Comparison of ENCODE assay signal across 23 cellular contexts in the genomic region with DNA sequence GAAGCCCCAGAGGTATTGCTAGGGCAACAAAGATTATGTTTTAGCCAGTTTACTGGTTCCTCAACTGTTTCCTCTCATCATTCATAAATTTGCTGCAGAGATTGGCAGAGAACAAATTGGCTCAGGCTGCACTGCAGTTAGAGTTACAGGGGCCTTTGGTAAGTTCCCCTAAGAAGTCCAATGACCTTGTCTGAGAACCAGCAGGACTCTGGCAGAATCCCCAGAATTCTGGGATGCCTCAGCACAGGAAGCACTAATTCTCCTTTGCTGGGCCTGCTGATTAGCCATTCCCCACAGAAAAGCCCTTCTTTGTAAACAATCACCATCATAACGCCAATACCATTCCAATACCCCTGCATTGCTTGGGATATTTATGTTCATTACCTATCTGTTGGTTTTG.
DNase-seq lines count a peak whose midpoint lies in the region; ATAC-seq and TF ChIP-seq lines count a peak whose summit lies in the region.
"Had no signal": no experiment of that assay in that cellular context is flagged by ENCODE, and none has a peak within 500 bp of the region (broad histone marks: within the 10 kb centered on the region; RNA-seq: fewer than 3 reads in every experiment).

No MANE protein-coding gene starts in this region.

- no peaks in the 10 kb centered on the region for H3K79me2 ChIP-seq in Loucy (ENCODE audit: insufficient read depth, low read length)

- H3K27ac ChIP-seq in tibial nerve, result no peak overlapping the region
- H3K27ac ChIP-seq: brain microvascular endothelial cell, colonic mucosa, SJSA1 had no signal

- H3K4me3 ChIP-seq in Loucy (ENCODE audit: low read length, poor library complexity, severe bottlenecking), result peak overlapping the region; percentile 46
- no peak overlapping the region for H3K4me3 ChIP-seq in astrocyte of the spinal cord (ENCODE audit: low read depth, low read length)
- no peak overlapping the region for H3K4me3 ChIP-seq in tibial nerve
- H3K4me3 ChIP-seq: colonic mucosa, K562, SJSA1 had no signal

- H3K36me3 ChIP-seq in Loucy (ENCODE audit: insufficient read depth, low read length), result no peaks in the 10 kb centered on the region
- no peaks in the 10 kb centered on the region for H3K36me3 ChIP-seq in tibial nerve
- H3K36me3 ChIP-seq: brain microvascular endothelial cell, colonic mucosa, SJSA1 had no signal

- H3F3A ChIP-seq in Loucy (ENCODE audit: low read depth), result no peaks in the 10 kb centered on the region

- DNase-seq in astrocyte of the spinal cord (ENCODE audit: low read depth, low spot score), result peak; percentile 16
- DNase-seq in hippocampal formation (lab: John Stamatoyannopoulos, UW), result peak; percentile 3 to 9
- peak; percentile 2 for DNase-seq in stromal cell of bone marrow (ENCODE audit: low read depth)
- DNase-seq in tibial nerve (ENCODE audit: low spot score in 2 of 2), result no peak
- DNase-seq in stimulated activated naive CD4-positive, alpha-beta T cell (lab: John Stamatoyannopoulos, UW), result no peak
- DNase-seq: activated CD4-positive, alpha-beta memory T cell treated with anti-CD3 and anti-CD28 coated beads for 36 hours; activated CD8-positive, alpha-beta memory T cell treated with anti-CD3 and anti-CD28 coated beads, Interleukin-2, amount 50 U/mL, for 48 hours; activated naive CD8-positive, alpha-beta T cell treated with anti-CD3 and anti-CD28 coated beads, Interleukin-2, amount 10 ng/mL, durations not matched to agents 7 days and 5 days; brain microvascular endothelial cell; CD8-positive, alpha-beta T cell; colonic mucosa; DMS153; effector memory CD8-positive, alpha-beta T cell; islet precursor cell; mammary epithelial cell; NCI-H1694; NCI-H524; small intestine had no signal

- H2AFZ ChIP-seq in Loucy (ENCODE audit: low read length), result peak overlapping the region; percentile 17; the same call in 1 of the 2 replicates

- in situ Hi-C loops in astrocyte of the spinal cord (cut with HindIII; ENCODE audit: low sequenced_read_pairs), result no loop called here

- no peak for TF ChIP-seq POLR2A in tibial nerve (IDR thresholded peaks at IDR 0.05)

- H3K9me3 ChIP-seq in Loucy (ENCODE audit: insufficient read depth, low read depth, low read length), result no peaks in the 10 kb centered on the region; the same call in 1 of the 2 replicates
- H3K9me3 ChIP-seq in tibial nerve, result no peaks in the 10 kb centered on the region
- H3K9me3 ChIP-seq: colonic mucosa, SJSA1 had no signal

- no peak for ATAC-seq in GM21737 (IDR thresholded peaks at IDR 0.05; ENCODE audit: unreplicated experiment)
- ATAC-seq: activated CD4-positive, CD25-positive, alpha-beta regulatory T cell treated with anti-CD3 and anti-CD28 coated beads, Interleukin-2, amount 50 U/mL, for 24 hours; CD8-positive, alpha-beta T cell; effector memory CD8-positive, alpha-beta T cell; K562 had no signal

- no peaks in the 10 kb centered on the region for H4K20me1 ChIP-seq in Loucy (ENCODE audit: insufficient read depth, low read length, poor library complexity, severe bottlenecking)

- TF ChIP-seq CTCF in Loucy (conservative IDR thresholded peaks at IDR 0.05; ENCODE audit: low read length) (no peak), astrocyte of the spinal cord (IDR thresholded peaks at IDR 0.05; ENCODE audit: low read depth, low read length) (no peak), tibial nerve (IDR thresholded peaks at IDR 0.05) (no peak)

- H3K4me1 ChIP-seq in Loucy (ENCODE audit: insufficient read depth, low read length, poor library complexity, severe bottlenecking) (peaks cover 27% of the 10 kb centered on the region), tibial nerve (no peaks in the 10 kb centered on the region)
- H3K4me1 ChIP-seq: colonic mucosa, SJSA1 had no signal

- TF ChIP-seq EP300 in tibial nerve (IDR thresholded peaks at IDR 0.05), result no peak

- peak overlapping the region; percentile 64 for H3K9ac ChIP-seq in Loucy (ENCODE audit: low read depth, low read length, poor library complexity, severe bottlenecking)

- no peaks in the 10 kb centered on the region for H3K27me3 ChIP-seq in Loucy (ENCODE audit: insufficient read depth, low read length, poor library complexity, severe bottlenecking)
- no peaks in the 10 kb centered on the region for H3K27me3 ChIP-seq in tibial nerve
- H3K27me3 ChIP-seq: brain microvascular endothelial cell, colonic mucosa had no signal

- WGBS in tibial nerve, 2 donors, result 60 to 68% methylated on average over 1 of the region's 1 CpG

- peak overlapping the region; percentile 48 for H3K4me2 ChIP-seq in Loucy (ENCODE audit: low read depth, low read length, poor library complexity, severe bottlenecking)

- no peaks in the 10 kb centered on the region for H3K9me2 ChIP-seq in Loucy (replicated peaks; ENCODE audit: low read depth, low read length)

Comparison
In these comparisons a context has a peak if more than half of its experiments do, and no peak if none do; other contexts are left out.
1. DNase-seq: peak in astrocyte of the spinal cord (single experiment), hippocampal formation (2 of 2) and stromal cell of bone marrow (single experiment); none in tibial nerve (0 of 2) and stimulated activated naive CD4-positive, alpha-beta T cell (0 of 6).